Comparison of ENCODE assay signal across 1 cellular context in genomic region chr10:49056356-49056755, GRCh38.
TF ChIP-seq lines count a peak whose summit lies in the region.

No MANE protein-coding gene starts in this region.

TF ChIP-seq in IMR-90, 13 proteins besides CTCF, POLR2A, EP300 and RAD21 (continued from another document):
- TF ChIP-seq ELK1 (IDR thresholded peaks at IDR 0.05; ENCODE audit: borderline replicate concordance, low read depth, low read length): no peak
- TF ChIP-seq RFX5 (IDR thresholded peaks at IDR 0.05; ENCODE audit: low read depth, low read length): no peak
- no peak for TF ChIP-seq RCOR1 (IDR thresholded peaks at IDR 0.05; ENCODE audit: insufficient replicate concordance, low read length)
- no peak for TF ChIP-seq NFE2L2 (IDR thresholded peaks at IDR 0.05; ENCODE audit: low read depth, low read length)
- TF ChIP-seq CEBPB (IDR thresholded peaks at IDR 0.05; ENCODE audit: low read depth, low read length): no peak
- TF ChIP-seq MAFK (IDR thresholded peaks at IDR 0.05; ENCODE audit: low read depth, low read length): no peak
- TF ChIP-seq MAZ (IDR thresholded peaks at IDR 0.05; ENCODE audit: borderline replicate concordance, low read depth, low read length): no peak
- no peak for TF ChIP-seq BHLHE40 (IDR thresholded peaks at IDR 0.05; ENCODE audit: low read depth, low read length)
- TF ChIP-seq FOS (IDR thresholded peaks at IDR 0.05; ENCODE audit: low read depth, low read length): no peak
- no peak for TF ChIP-seq MXI1 (IDR thresholded peaks at IDR 0.05; ENCODE audit: borderline replicate concordance, low read depth, low read length)
- TF ChIP-seq SMC3 (IDR thresholded peaks at IDR 0.05; ENCODE audit: low read depth, low read length): no peak
- TF ChIP-seq USF2 (IDR thresholded peaks at IDR 0.05; ENCODE audit: low read depth, low read length): no peak
